7 cellular contexts compared by ENCODE assay signal in genomic region chrX:149505671-149506070, GRCh38. TPM values are rescaled to one million over a fixed set of nuclear protein-coding genes. Genes with fewer than 3 reads are reported as not detected.
A peak's percentile ranks its signal among the peaks of the same experiment; 100 is the strongest.
DNase-seq lines count a peak whose midpoint lies in the region; ATAC-seq and TF ChIP-seq lines count a peak whose summit lies in the region.

No MANE protein-coding gene starts in this region.

- H3K27ac ChIP-seq in HUES6 (ENCODE audit: low read depth, low read length) = no peak overlapping the region

- DNase-seq in activated B cell treated with CpG ODN at 0.5 μM for 24 hours (no peak), retina (no peak), SHP77 (lab: John Stamatoyannopoulos, UW) (no peak)

- POLR2A ChIA-PET in activated B cell treated with CpG ODN at 0.5 μM for 24 hours (lab: Charles Lee) = interaction anchor here (0.7 to 3.4 kb wide), 8 partner anchors 12 to 1593 kb away, joined by 4 to 47 read pairs (median 6); partner anchors contain the start of genes EOLA1 and EOLA2

- CTCF ChIA-PET in activated B cell treated with CpG ODN at 0.5 μM for 24 hours (lab: Charles Lee) = no interaction called here

- no peaks in the 10 kb centered on the region for H3K9me3 Mint-ChIP-seq in activated B cell treated with CpG ODN at 0.5 μM for 24 hours
- H3K9me3 Mint-ChIP-seq in stimulated activated memory B cell treated with anti-CD40 and anti-IgM and Interleukin-4, amounts not matched to agents 10 μg/mL and 1 μg/mL and 100 μg/mL, for 72 hours = no peaks in the 10 kb centered on the region

- H3K27ac Mint-ChIP-seq in activated B cell treated with CpG ODN at 0.5 μM for 24 hours = peak overlapping the region; percentile 96
- H3K27ac Mint-ChIP-seq in stimulated activated memory B cell treated with anti-CD40 and anti-IgM and Interleukin-4, amounts not matched to agents 10 μg/mL and 1 μg/mL and 100 μg/mL, for 72 hours = peak overlapping the region; percentile 99

- ATAC-seq in activated B cell treated with CpG ODN at 0.5 μM for 24 hours (ENCODE audit: low read depth) (no peak), GM18873 (IDR thresholded peaks at IDR 0.05; ENCODE audit: low FRiP score, unreplicated experiment) (no peak)
- no peak for ATAC-seq in stimulated activated memory B cell treated with anti-CD40 and anti-IgM and Interleukin-4, amounts not matched to agents 10 μg/mL and 1 μg/mL and 100 μg/mL, for 72 hours

- H3K9ac ChIP-seq in HUES6 (ENCODE audit: low read length) = no peak overlapping the region

- peaks cover 18% of the 10 kb centered on the region for H3K36me3 ChIP-seq in HUES6 (ENCODE audit: control insufficient read depth, insufficient read depth, low read length)

- peaks cover 10% of the 10 kb centered on the region for H3K4me1 Mint-ChIP-seq in activated B cell treated with CpG ODN at 0.5 μM for 24 hours
- H3K4me1 Mint-ChIP-seq in stimulated activated memory B cell treated with anti-CD40 and anti-IgM and Interleukin-4, amounts not matched to agents 10 μg/mL and 1 μg/mL and 100 μg/mL, for 72 hours = peaks cover 27% of the 10 kb centered on the region

- H3K27me3 Mint-ChIP-seq in activated B cell treated with CpG ODN at 0.5 μM for 24 hours = no peaks in the 10 kb centered on the region
- H3K27me3 Mint-ChIP-seq in stimulated activated memory B cell treated with anti-CD40 and anti-IgM and Interleukin-4, amounts not matched to agents 10 μg/mL and 1 μg/mL and 100 μg/mL, for 72 hours = peaks cover 8% of the 10 kb centered on the region

- peak overlapping the region; percentile 75 for H3K4me3 ChIP-seq in HUES6 (ENCODE audit: low read depth, low read length)
- 0 out of 2 replicates have a peak overlapping the region, but pooled peaks have one; percentile 17 for H3K4me3 ChIP-seq in iPS-18c (ENCODE audit: insufficient read depth, low read depth, low read length)

- peak overlapping the region; percentile 89 for H3K4me3 Mint-ChIP-seq in activated B cell treated with CpG ODN at 0.5 μM for 24 hours
- H3K4me3 Mint-ChIP-seq in stimulated activated memory B cell treated with anti-CD40 and anti-IgM and Interleukin-4, amounts not matched to agents 10 μg/mL and 1 μg/mL and 100 μg/mL, for 72 hours = peak overlapping the region; percentile 96

- intact Hi-C loops in activated B cell treated with CpG ODN at 0.5 μM for 24 hours (cut with micrococcal nuclease) = loop anchor here (1.0 to 2.0 kb wide), 3 partner anchors 15 to 35 kb away; no protein-coding TSS in a partner anchor

- H3K4me1 ChIP-seq in HUES6 (ENCODE audit: control insufficient read depth, insufficient read depth, low read length) = peaks cover 43% of the 10 kb centered on the region

- peaks cover 19% of the 10 kb centered on the region for H3K36me3 Mint-ChIP-seq in activated B cell treated with CpG ODN at 0.5 μM for 24 hours (ENCODE audit: low read depth)
- peaks cover 15% of the 10 kb centered on the region for H3K36me3 Mint-ChIP-seq in stimulated activated memory B cell treated with anti-CD40 and anti-IgM and Interleukin-4, amounts not matched to agents 10 μg/mL and 1 μg/mL and 100 μg/mL, for 72 hours

- H3K9me3 ChIP-seq in HUES6 (ENCODE audit: control insufficient read depth, insufficient read depth, low read depth, low read length) = no peaks in the 10 kb centered on the region
- peaks cover 10% of the 10 kb centered on the region for H3K9me3 ChIP-seq in iPS-18c (ENCODE audit: control insufficient read depth, insufficient read depth, low read length)

- no peak for TF ChIP-seq CTCF in activated B cell treated with CpG ODN at 0.5 μM for 24 hours (IDR thresholded peaks at IDR 0.05)

- H3K27me3 ChIP-seq in HUES6 (ENCODE audit: control insufficient read depth, insufficient read depth, low read length) = peaks cover 17% of the 10 kb centered on the region; the same call in 1 of the 2 replicates

RNA-seq across cellular contexts. Expression of gene IDS, which starts 0.6 kb away (rescaled TPM):
- 88.4 and 99.1 TPM in 2 replicates for total RNA-seq in activated B cell treated with CpG ODN at 0.5 μM for 24 hours

RNA-seq across cellular contexts. Expression of gene EOLA1, which starts 35.1 kb away (rescaled TPM):
- total RNA-seq in activated B cell treated with CpG ODN at 0.5 μM for 24 hours = 22.8 and 29.4 TPM in 2 replicates

RNA-seq across cellular contexts. Expression of gene HSFX3, which starts 44.1 kb away (rescaled TPM):
- total RNA-seq in activated B cell treated with CpG ODN at 0.5 μM for 24 hours = not detected in 2 replicates
